In the genomic region with DNA sequence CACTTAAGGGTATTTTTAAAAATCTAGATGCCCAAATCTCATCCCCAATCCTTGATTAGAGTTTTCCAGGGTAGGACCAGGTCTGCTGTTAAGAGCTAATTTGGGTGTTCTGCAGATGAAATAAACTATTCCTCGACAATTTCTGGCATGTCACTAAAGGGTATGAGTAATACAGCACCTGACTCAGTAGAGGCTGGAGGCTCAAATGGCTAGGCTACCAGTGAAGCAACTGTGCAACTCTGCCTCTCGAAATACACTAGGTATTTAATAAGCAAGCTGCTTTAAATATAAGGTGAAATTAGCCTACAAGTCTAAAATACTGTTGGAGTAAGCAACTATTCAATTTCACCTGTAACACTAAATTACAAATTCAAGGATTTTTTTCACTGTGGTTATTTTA, we compare ENCODE assay signal across 8 cellular contexts. TPM values are rescaled to one million over a fixed set of nuclear protein-coding genes. Genes with fewer than 3 reads are reported as not detected.
DNase-seq lines count a peak whose midpoint lies in the region; ATAC-seq, FAIRE-seq and TF ChIP-seq lines count a peak whose summit lies in the region.

No MANE protein-coding gene starts in this region.

- WGBS in mesodermal cell (ENCODE audit: insufficient coverage in 2 of 2), 2 experiments, result 90 to 100% methylated on average over 1 of the region's 2 CpGs
- 60 to 74% methylated on average over 2 of the region's 2 CpGs for WGBS in body of pancreas, 2 donors

- H3K27ac ChIP-seq in brain microvascular endothelial cell, result no peak overlapping the region
- no peak overlapping the region for H3K27ac ChIP-seq in mesodermal cell (ENCODE audit: low read depth, low read length, severe bottlenecking)
- no peak overlapping the region for H3K27ac ChIP-seq in body of pancreas

- DNase-seq in BE2C (no peak), brain microvascular endothelial cell (peak; percentile 47), body of pancreas (no peak), DMS153 (lab: John Stamatoyannopoulos, UW) (no peak), GM12892 (ENCODE audit: insufficient read length) (no peak)
- no peak for DNase-seq in Jurkat, Clone E6-1 (ENCODE audit: low read depth, low spot score)

- no peak for TF ChIP-seq CTCF in BE2C (IDR thresholded peaks at IDR 0.05; ENCODE audit: low read depth, low read length)
- TF ChIP-seq CTCF in brain microvascular endothelial cell (IDR thresholded peaks at IDR 0.05; ENCODE audit: low read depth, low read length, missing control alignments), result no peak
- TF ChIP-seq CTCF in body of pancreas (IDR thresholded peaks at IDR 0.05), result no peak

- FAIRE-seq in GM12892 (lab: Jason Lieb, UNC), result no peak

- H3K4me3 ChIP-seq in BE2C (ENCODE audit: low read depth, low read length) (peak overlapping the region; percentile 92), brain microvascular endothelial cell (ENCODE audit: low read depth, low read length) (peak overlapping the region; percentile 95), mesodermal cell (ENCODE audit: extremely low read depth, insufficient read depth, low read length, poor library complexity, severe bottlenecking) (peak overlapping the region; percentile 75), body of pancreas (no peak overlapping the region)
- H3K4me3 ChIP-seq in Jurkat, Clone E6-1 (ENCODE audit: low read length), result peak overlapping the region; percentile 76

- no peaks in the 10 kb centered on the region for H3K27me3 ChIP-seq in BE2C
- no peaks in the 10 kb centered on the region for H3K27me3 ChIP-seq in brain microvascular endothelial cell (replicated peaks)
- no peaks in the 10 kb centered on the region for H3K27me3 ChIP-seq in body of pancreas

- TF ChIP-seq POLR2A in body of pancreas (IDR thresholded peaks at IDR 0.05) (no peak), GM12892 (IDR thresholded peaks at IDR 0.05; ENCODE audit: low read depth, low read length) (no peak)

- in situ Hi-C loops in brain microvascular endothelial cell (cut with HindIII; ENCODE audit: low pct_ligation_motif_present, low sequenced_read_pairs), result no loop called here

- no peaks in the 10 kb centered on the region for H3K4me1 ChIP-seq in BE2C
- H3K4me1 ChIP-seq in mesodermal cell (ENCODE audit: control insufficient read depth, insufficient read depth, low read length, poor library complexity, severe bottlenecking), result peaks cover 16% of the 10 kb centered on the region
- peaks cover 24% of the 10 kb centered on the region for H3K4me1 ChIP-seq in body of pancreas

- no peak for ATAC-seq in body of pancreas
- no peak for ATAC-seq in HG03565 (IDR thresholded peaks at IDR 0.05; ENCODE audit: unreplicated experiment)

- intact Hi-C loops in body of pancreas (cut with DNase I), result no loop called here

- H3K36me3 ChIP-seq in BE2C (peaks cover 17% of the 10 kb centered on the region), brain microvascular endothelial cell (replicated peaks) (peaks cover 20% of the 10 kb centered on the region), mesodermal cell (ENCODE audit: control insufficient read depth, insufficient read depth, low read length) (peaks cover 35% of the 10 kb centered on the region), body of pancreas (replicated peaks in 1 of 2; ENCODE audit: insufficient read depth in 1 of 2, low read depth in 2 of 2) (peaks cover 0 to 19% of the 10 kb centered on the region in 2 donors)

- H3K9me3 ChIP-seq in BE2C (no peaks in the 10 kb centered on the region), mesodermal cell (ENCODE audit: control insufficient read depth, low read length) (no peaks in the 10 kb centered on the region), body of pancreas (no peaks in the 10 kb centered on the region)

RNA-seq across cellular contexts. Expression of a gene that starts 1.5 kb away (rescaled TPM):
- polyA plus RNA-seq in BE2C (2012; ENCODE audit: insufficient read depth, insufficient read length, low read depth), result 30.5 TPM
- 30.6 TPM for polyA plus RNA-seq in Jurkat, Clone E6-1 (2012; ENCODE audit: insufficient read depth, insufficient read length)
- polyA plus RNA-seq in mesodermal cell (2013, experiment 1 of 2), result 20.9 TPM
- polyA plus RNA-seq in mesodermal cell (2013, experiment 2 of 2), result 24.6 TPM
- 10 to 100 TPM in 1 of 2 donors, 1 to 10 TPM in 1; 6.9 to 13.0 TPM for total RNA-seq in body of pancreas
- polyA plus RNA-seq in GM12892 (2012; ENCODE audit: missing spikeins), result 32.6 TPM

RNA-seq across cellular contexts. Expression of a gene that starts 33.4 kb away (rescaled TPM):
- 11.3 TPM for polyA plus RNA-seq in BE2C (2012; ENCODE audit: insufficient read depth, insufficient read length, low read depth)
- polyA plus RNA-seq in Jurkat, Clone E6-1 (2012; ENCODE audit: insufficient read depth, insufficient read length), result 21.9 TPM
- 26.9 TPM for polyA plus RNA-seq in mesodermal cell (2013, experiment 1 of 2)
- 28.8 TPM for polyA plus RNA-seq in mesodermal cell (2013, experiment 2 of 2)
- total RNA-seq in body of pancreas, result 10 to 100 TPM; 12.7 to 13.8 TPM
- polyA plus RNA-seq in GM12892 (2012; ENCODE audit: missing spikeins), result 14.1 TPM

Comparison
In these comparisons a context has a peak if more than half of its experiments do, and no peak if none do; other contexts are left out.
1. H3K4me3 ChIP-seq: peak in BE2C (single experiment), Jurkat, Clone E6-1 (single experiment), brain microvascular endothelial cell (single experiment) and mesodermal cell (single experiment); none in body of pancreas (0 of 2).